17 cellular contexts compared by ENCODE assay signal in the genomic region with DNA sequence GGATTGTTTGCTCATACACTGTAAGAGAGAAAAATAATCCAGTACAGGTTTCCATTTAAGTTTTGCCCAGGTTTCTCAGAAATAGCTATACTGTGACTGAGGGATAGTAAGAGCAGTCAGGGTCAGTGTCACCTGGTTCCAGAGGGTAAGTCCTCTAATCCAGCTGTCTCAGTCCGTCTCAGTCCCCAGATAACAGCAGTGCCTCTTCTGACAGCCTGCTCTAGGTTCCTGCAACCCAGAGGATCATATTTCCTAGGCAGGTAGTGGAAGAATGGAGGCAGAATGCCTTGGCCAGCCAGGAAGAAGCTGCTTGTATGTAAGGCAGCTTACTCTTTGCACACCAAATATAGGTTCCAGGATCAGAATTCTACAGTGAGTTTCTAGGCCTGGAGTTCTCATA. TPM values are rescaled to one million over a fixed set of nuclear protein-coding genes. Genes with fewer than 3 reads are reported as not detected.
"Had no signal": no experiment of that assay in that cellular context is flagged by ENCODE, and none has a peak within 500 bp of the region (broad histone marks: within the 10 kb centered on the region; RNA-seq: fewer than 3 reads in every experiment).

No MANE protein-coding gene starts in this region.

- H3K27me3 Mint-ChIP-seq: activated CD4-positive, alpha-beta T cell treated with anti-CD3 and anti-CD28 coated beads for 36 hours; activated CD8-positive, alpha-beta T cell treated with anti-CD3 and anti-CD28 coated beads for 36 hours; activated naive CD8-positive, alpha-beta T cell treated with anti-CD3 and anti-CD28 coated beads, Interleukin-2, amount 10 ng/mL, durations not matched to agents 7 days and 5 days had no signal

- DNase-seq: activated CD4-positive, alpha-beta T cell treated with anti-CD3 and anti-CD28 coated beads for 36 hours; activated CD8-positive, alpha-beta memory T cell treated with anti-CD3 and anti-CD28 coated beads, Interleukin-2, amount 50 U/mL, for 4 hours; activated CD8-positive, alpha-beta T cell treated with anti-CD3 and anti-CD28 coated beads for 36 hours; activated naive CD8-positive, alpha-beta T cell treated with anti-CD3 and anti-CD28 coated beads, Interleukin-2, amount 10 ng/mL, durations not matched to agents 7 days and 5 days; anterior cingulate cortex; esophagus squamous epithelium; foreskin fibroblast; head of caudate nucleus; islet precursor cell; left ventricle myocardium superior; ovary had no signal

- H3K4me3 Mint-ChIP-seq: activated CD4-positive, alpha-beta T cell treated with anti-CD3 and anti-CD28 coated beads for 36 hours; activated CD8-positive, alpha-beta T cell treated with anti-CD3 and anti-CD28 coated beads for 36 hours; activated naive CD8-positive, alpha-beta T cell treated with anti-CD3 and anti-CD28 coated beads, Interleukin-2, amount 10 ng/mL, durations not matched to agents 7 days and 5 days had no signal

- H3K27me3 ChIP-seq: esophagus squamous epithelium, ovary had no signal

- H3K9me3 Mint-ChIP-seq: activated CD8-positive, alpha-beta T cell treated with anti-CD3 and anti-CD28 coated beads for 36 hours; activated naive CD8-positive, alpha-beta T cell treated with anti-CD3 and anti-CD28 coated beads, Interleukin-2, amount 10 ng/mL, durations not matched to agents 7 days and 5 days had no signal

- H3K36me3 ChIP-seq: esophagus squamous epithelium, ovary had no signal

- H3K36me3 Mint-ChIP-seq: activated naive CD8-positive, alpha-beta T cell treated with anti-CD3 and anti-CD28 coated beads, Interleukin-2, amount 10 ng/mL, durations not matched to agents 7 days and 5 days had no signal

- H3K27ac ChIP-seq: ovary had no signal

- H3K4me3 ChIP-seq: esophagus squamous epithelium, ovary had no signal

- H3K4me1 Mint-ChIP-seq: activated naive CD8-positive, alpha-beta T cell treated with anti-CD3 and anti-CD28 coated beads, Interleukin-2, amount 10 ng/mL, durations not matched to agents 7 days and 5 days had no signal

- H3K9me3 ChIP-seq: esophagus squamous epithelium, ovary had no signal

- H3K27ac Mint-ChIP-seq: activated CD4-positive, alpha-beta T cell treated with anti-CD3 and anti-CD28 coated beads for 36 hours; activated CD8-positive, alpha-beta T cell treated with anti-CD3 and anti-CD28 coated beads for 36 hours; activated naive CD8-positive, alpha-beta T cell treated with anti-CD3 and anti-CD28 coated beads, Interleukin-2, amount 10 ng/mL, durations not matched to agents 7 days and 5 days had no signal

RNA-seq across cellular contexts. Expression of a gene that starts 22.6 kb away (rescaled TPM):
- total RNA-seq: activated CD4-positive, alpha-beta T cell treated with anti-CD3 and anti-CD28 coated beads for 36 hours; activated CD8-positive, alpha-beta T cell treated with anti-CD3 and anti-CD28 coated beads for 36 hours; activated naive CD8-positive, alpha-beta T cell treated with anti-CD3 and anti-CD28 coated beads, Interleukin-2, amount 10 ng/mL, durations not matched to agents 7 days and 5 days; left ventricle myocardium superior; mesenteric fat pad; renal cortical epithelial cell; skeletal muscle tissue; urinary bladder had no signal
- polyA plus RNA-seq: neural cell, thymus, urinary bladder had no signal
